ENCODE assay signal across 2 cellular contexts in genomic region chr7:2470204-2471021, GRCh38.
TF ChIP-seq lines count a peak whose summit lies in the region.

No MANE protein-coding gene starts in this region.

TF ChIP-seq in A549, 52 proteins besides CTCF, POLR2A, EP300 and RAD21:
- TF ChIP-seq ZFP36 (IDR thresholded peaks at IDR 0.05; ENCODE audit: borderline replicate concordance, partially characterized antibody) (peak; percentile 85), ZC3H11A (IDR thresholded peaks at IDR 0.05) (no peak), HOXB5 (CRISPR knock-in tag; IDR thresholded peaks at IDR 0.05) (no peak), NFE2L2 (conservative IDR thresholded peaks at IDR 0.05; ENCODE audit: low read length) (no peak), CEBPB (IDR thresholded peaks at IDR 0.05) (no peak), HOXB13 (CRISPR knock-in tag; IDR thresholded peaks at IDR 0.05; ENCODE audit: low read depth) (no peak), RNF2 (IDR thresholded peaks at IDR 0.05; ENCODE audit: borderline replicate concordance, low read depth) (no peak), KDM1A (IDR thresholded peaks at IDR 0.05; ENCODE audit: low read depth) (peak; percentile 76; the same call in 1 of the 2 replicates), KDM5A (IDR thresholded peaks at IDR 0.05) (no peak), NPAS2 (CRISPR knock-in tag; IDR thresholded peaks at IDR 0.05; ENCODE audit: borderline replicate concordance) (no peak), REST (IDR thresholded peaks at IDR 0.05) (no peak), POLR2AphosphoS2 (conservative IDR thresholded peaks at IDR 0.05; ENCODE audit: low read length) (no peak), JUN (IDR thresholded peaks at IDR 0.05) (no peak), MAZ (IDR thresholded peaks at IDR 0.05; ENCODE audit: borderline replicate concordance, low read depth, low read length) (no peak), CHD4 (IDR thresholded peaks at IDR 0.05; ENCODE audit: borderline replicate concordance) (no peak), CHD2 (IDR thresholded peaks at IDR 0.05; ENCODE audit: low read length, partially characterized antibody) (no peak), FOSL2 (IDR thresholded peaks at IDR 0.05) (no peak), FOSL2 (CRISPR knock-in tag; IDR thresholded peaks at IDR 0.05) (no peak), E2F6 (IDR thresholded peaks at IDR 0.05; ENCODE audit: borderline replicate concordance, low read depth) (no peak), PBX3 (IDR thresholded peaks at IDR 0.05) (no peak), CBX2 (IDR thresholded peaks at IDR 0.05; ENCODE audit: borderline replicate concordance, low read depth) (no peak), HDAC2 (IDR thresholded peaks at IDR 0.05) (peak; percentile 60; the same call in 1 of the 2 replicates)

TF ChIP-seq in GM23338, 12 proteins besides CTCF, POLR2A, EP300 and RAD21:
- TF ChIP-seq REST (IDR thresholded peaks at IDR 0.05; ENCODE audit: unreplicated experiment) (no peak), CREB1 (CRISPR knock-in tag; IDR thresholded peaks at IDR 0.05; ENCODE audit: low read depth) (no peak), STAT1 (IDR thresholded peaks at IDR 0.05; ENCODE audit: unreplicated experiment) (no peak), ZNF462 (CRISPR knock-in tag; IDR thresholded peaks at IDR 0.05) (no peak), JUNB (IDR thresholded peaks at IDR 0.05; ENCODE audit: unreplicated experiment) (no peak), EZH2 (IDR thresholded peaks at IDR 0.05; ENCODE audit: low read depth, unreplicated experiment) (no peak), ETS1 (IDR thresholded peaks at IDR 0.05) (no peak)
